Comparison of ENCODE assay signal across 15 cellular contexts in the genomic region with DNA sequence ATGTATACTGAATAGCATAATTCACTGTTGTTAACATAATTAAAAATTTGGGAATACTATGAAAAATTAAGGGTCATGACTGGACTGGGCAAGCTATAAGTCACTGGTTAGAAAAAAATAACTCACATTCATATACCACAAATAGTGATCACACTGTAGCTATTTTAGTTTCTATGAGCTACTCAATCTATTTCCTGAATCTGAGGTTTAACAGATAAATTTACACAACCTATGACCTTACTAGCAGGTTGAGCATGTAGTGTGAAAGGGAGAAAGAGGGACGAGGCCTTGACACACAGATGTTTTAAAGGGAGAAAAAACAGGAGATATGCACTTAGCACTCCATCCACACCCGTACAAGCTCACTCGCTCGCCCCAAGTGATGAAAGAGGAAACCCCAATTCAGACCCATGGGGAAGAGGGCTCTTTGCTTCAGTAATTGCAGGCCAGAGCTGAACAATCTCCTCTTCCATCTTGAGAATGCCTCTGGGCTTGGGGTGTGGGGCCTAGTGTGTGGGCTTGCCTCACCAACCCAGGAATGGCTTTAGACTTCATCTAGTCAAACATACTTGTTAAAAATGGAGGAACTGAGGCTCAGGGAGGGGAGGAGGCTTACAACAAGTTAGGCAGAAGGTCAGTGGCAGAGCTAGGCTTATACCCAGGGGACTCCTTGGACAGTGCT. TPM values are rescaled to one million over a fixed set of nuclear protein-coding genes. Genes with fewer than 3 reads are reported as not detected.
DNase-seq lines count a peak whose midpoint lies in the region; ATAC-seq, FAIRE-seq and TF ChIP-seq lines count a peak whose summit lies in the region.
"Had no signal": no experiment of that assay in that cellular context is flagged by ENCODE, and none has a peak within 500 bp of the region (broad histone marks: within the 10 kb centered on the region; RNA-seq: fewer than 3 reads in every experiment).

No MANE protein-coding gene starts in this region.

- TF ChIP-seq RAD21 in K562 (CRISPR knock-in tag; conservative IDR thresholded peaks at IDR 0.05 in 1 of 2, IDR thresholded peaks at IDR 0.05 in 1 of 2): no peak

- H3K9me3 ChIP-seq in K562 (replicated peaks; ENCODE audit: control insufficient read depth, insufficient read depth, low read depth, low read length): no peaks in the 10 kb centered on the region
- H3K9me3 ChIP-seq in skeletal muscle tissue (ENCODE audit: control insufficient read depth in 3 of 3, low read length in 3 of 3): no peaks in the 10 kb centered on the region
- H3K9me3 ChIP-seq: SK-N-SH had no signal

- H3K9ac ChIP-seq in K562 (ENCODE audit: insufficient read depth in 1 of 2, low read depth in 2 of 2, low read length in 2 of 2): no peak overlapping the region
- peak overlapping the region in 1 of 3 donors; percentile 33 for H3K9ac ChIP-seq in skeletal muscle tissue (ENCODE audit: low read depth in 1 of 3, low read length in 3 of 3)
- H3K9ac ChIP-seq: GM23248, SK-N-SH had no signal

- H3K36me3 Mint-ChIP-seq in activated naive CD8-positive, alpha-beta T cell treated with anti-CD3 and anti-CD28 coated beads, Interleukin-2, amount 50 U/mL, for 24 hours (ENCODE audit: low read depth): no peaks in the 10 kb centered on the region

- no peak overlapping the region for H3K27ac ChIP-seq in K562 (ENCODE audit: extremely low read depth, low read depth, low read length)
- peak overlapping the region; percentile 55 for H3K27ac ChIP-seq in skeletal muscle tissue (ENCODE audit: low read depth, low read length)
- H3K27ac ChIP-seq: GM23248, hepatocyte had no signal

- no peak for DNase-seq in GM18507 (ENCODE audit: extremely low spot score, insufficient read length, low read depth)
- no peak for DNase-seq in K562 (ENCODE audit: extremely low read depth in 1 of 4, low spot score in 3 of 4)
- no peak for DNase-seq in activated naive CD8-positive, alpha-beta T cell treated with anti-CD3 and anti-CD28 coated beads, Interleukin-2, amount 50 U/mL, for 24 hours
- DNase-seq in GM03348 (ENCODE audit: low spot score): no peak
- DNase-seq in NCI-H2227 (lab: John Stamatoyannopoulos, UW; ENCODE audit: unreplicated experiment): no peak
- DNase-seq: activated CD4-positive, alpha-beta T cell treated with anti-CD3 and anti-CD28 coated beads, Interleukin-2, amount 50 U/mL, for 48 hours; effector CD8-positive, alpha-beta T cell; GM23248; NCI-H524; SK-N-SH; small intestine had no signal

- BruUV-seq in K562 (replicated peaks; lab: Mats Ljungman, UMichigan): no TSS peak

- no peak for TF ChIP-seq POLR2A in K562 (conservative IDR thresholded peaks at IDR 0.05)

- H3K36me3 ChIP-seq in K562 (ENCODE audit: control insufficient read depth, insufficient read depth, low read length): no peaks in the 10 kb centered on the region
- no peaks in the 10 kb centered on the region for H3K36me3 ChIP-seq in skeletal muscle tissue (ENCODE audit: control insufficient read depth in 3 of 3, insufficient read depth in 3 of 3, low read length in 3 of 3)

- no peak overlapping the region for H2AFZ ChIP-seq in K562 (ENCODE audit: low read depth, low read length)
- H2AFZ ChIP-seq: GM23248, hepatocyte had no signal

- no peaks in the 10 kb centered on the region for H3K9me3 Mint-ChIP-seq in activated naive CD8-positive, alpha-beta T cell treated with anti-CD3 and anti-CD28 coated beads, Interleukin-2, amount 50 U/mL, for 24 hours

- POLR2A ChIA-PET in K562 (lab: Yijun Ruan, JAX): interaction anchor here (3.7 to 3.9 kb wide), 2 partner anchors 10 to 19 kb away, joined by 15 read pairs; no protein-coding TSS in a partner anchor

- no peak overlapping the region for H3K4me3 Mint-ChIP-seq in activated naive CD8-positive, alpha-beta T cell treated with anti-CD3 and anti-CD28 coated beads, Interleukin-2, amount 50 U/mL, for 24 hours

- H3K27me3 Mint-ChIP-seq in activated naive CD8-positive, alpha-beta T cell treated with anti-CD3 and anti-CD28 coated beads, Interleukin-2, amount 50 U/mL, for 24 hours: peaks cover 2% of the 10 kb centered on the region

- FAIRE-seq in GM18507 (lab: Jason Lieb, UNC) (peak; percentile 33), K562 (lab: Jason Lieb, UNC) (no peak)
- FAIRE-seq: small intestine had no signal

- no peaks in the 10 kb centered on the region for H3K27me3 ChIP-seq in K562 (ENCODE audit: control insufficient read depth in 2 of 2, insufficient read depth in 2 of 2, low read length in 2 of 2)
- no peaks in the 10 kb centered on the region for H3K27me3 ChIP-seq in skeletal muscle tissue (ENCODE audit: control insufficient read depth in 3 of 3, insufficient read depth in 3 of 3, low read length in 3 of 3)
- H3K27me3 ChIP-seq: hepatocyte had no signal

- H3K4me1 ChIP-seq in K562 (replicated peaks in 1 of 2; ENCODE audit: control insufficient read depth in 2 of 2, insufficient read depth in 2 of 2, low read length in 2 of 2) (peaks cover 3 to 22% of the 10 kb centered on the region in 2 experiments; a peak in 4 of 5 replicates), skeletal muscle tissue (ENCODE audit: control insufficient read depth in 3 of 3, insufficient read depth in 3 of 3, low read length in 3 of 3) (peaks cover 79 to 92% (median 88%) of the 10 kb centered on the region in 3 donors)

- no peak overlapping the region for H3K4me2 ChIP-seq in K562 (ENCODE audit: insufficient read depth, low read length)
- H3K4me2 ChIP-seq: hepatocyte, SK-N-SH had no signal

- no peaks in the 10 kb centered on the region for H4K20me1 ChIP-seq in K562 (replicated peaks; ENCODE audit: control insufficient read depth, insufficient read depth, low read length)

- 78% methylated on average over 4 of the region's 4 CpGs for WGBS in K562 (ENCODE audit: insufficient coverage, low coverage, missing lambda C conversion rate)

- CTCF ChIA-PET in K562 (lab: Yijun Ruan, JAX; ENCODE audit: low intra/inter-chr PET ratio): no interaction called here

- peaks cover 54% of the 10 kb centered on the region for H3K4me1 Mint-ChIP-seq in activated naive CD8-positive, alpha-beta T cell treated with anti-CD3 and anti-CD28 coated beads, Interleukin-2, amount 50 U/mL, for 24 hours

- ATAC-seq in HG03565 (IDR thresholded peaks at IDR 0.05; ENCODE audit: unreplicated experiment) (peak; percentile 25), K562 (no peak), HG03457 (IDR thresholded peaks at IDR 0.05; ENCODE audit: unreplicated experiment) (no peak)
- ATAC-seq in activated naive CD8-positive, alpha-beta T cell treated with anti-CD3 and anti-CD28 coated beads, Interleukin-2, amount 50 U/mL, for 24 hours: no peak

- no peak overlapping the region for H3K27ac Mint-ChIP-seq in activated naive CD8-positive, alpha-beta T cell treated with anti-CD3 and anti-CD28 coated beads, Interleukin-2, amount 50 U/mL, for 24 hours

- no peaks in the 10 kb centered on the region for H3K9me1 ChIP-seq in K562 (ENCODE audit: control insufficient read depth, insufficient read depth, low read length)

- in situ Hi-C loops in K562 (cut with MboI): no loop called here

- TF ChIP-seq EP300 in K562 (IDR thresholded peaks at IDR 0.05; ENCODE audit: low read length): no peak

- H3K79me2 ChIP-seq in K562 (ENCODE audit: control insufficient read depth, insufficient read depth, low read length): no peaks in the 10 kb centered on the region
- H3K79me2 ChIP-seq: hepatocyte had no signal

- intact Hi-C loops in K562 (cut with micrococcal nuclease): no loop called here

- no peak for TF ChIP-seq CTCF in K562 (IDR thresholded peaks at IDR 0.05 in 2 of 3, conservative IDR thresholded peaks at IDR 0.05 in 1 of 3; ENCODE audit: insufficient read depth in 2 of 3, low read depth in 1 of 3, low read length in 3 of 3)

- H3K4me3 ChIP-seq in K562: no peak overlapping the region
- H3K4me3 ChIP-seq in skeletal muscle tissue (ENCODE audit: low read length in 3 of 3): peak overlapping the region in 1 of 3 donors; percentile 9
- H3K4me3 ChIP-seq: GM23248, hepatocyte had no signal

TF ChIP-seq in K562, 482 proteins besides CTCF, POLR2A, EP300 and RAD21 (continues in another document):
- TF ChIP-seq BRCA1 (IDR thresholded peaks at IDR 0.05) (no peak), BRCA1 (CRISPR knock-in tag; IDR thresholded peaks at IDR 0.05) (no peak), HMBOX1 (IDR thresholded peaks at IDR 0.05) (no peak; the same call in none of the 2 replicates), MEF2D (tag; conservative IDR thresholded peaks at IDR 0.05; ENCODE audit: low read depth) (peak; percentile 32; the same call in 1 of the 2 replicates), ZFX (CRISPR knock-in tag; IDR thresholded peaks at IDR 0.05) (peak; percentile 16; the same call in 1 of the 2 replicates), KLF1 (tag; IDR thresholded peaks at IDR 0.05) (no peak)

RNA-seq across cellular contexts. Expression of gene CYRIA, which starts 10.7 kb away (rescaled TPM):
- 0.11 and 0.46 TPM in 2 replicates for total RNA-seq in K562 (2011; cell fraction: chromatin; rRNA removed; ENCODE audit: low replicate concordance)
- total RNA-seq in K562 (2011; cell fraction: nucleolus; rRNA removed): under 0.01 TPM in 1 of 2 replicates, not detected in the other
- 0.15 TPM in 1 of 2 replicates, not detected in the other for total RNA-seq in K562 (2011; cell fraction: nucleoplasm; rRNA removed)
- total RNA-seq in K562 (2014; rRNA removed): 0.98 and 1.1 TPM in 2 replicates
- 2.6 and 2.7 TPM in 2 replicates for total RNA-seq in K562 (2014; rRNA removed; fragmentation: Illumina TruSeq; extraction: Trizol)
- total RNA-seq in K562 (2015; rRNA removed; fragmentation: Illumina TruSeq; extraction: Trizol): 4.9 and 5.6 TPM in 2 replicates
- 2.8 and 4.9 TPM in 2 replicates for total RNA-seq in K562 (2021)
- polyA plus RNA-seq in K562 (2011; rRNA removed): 0.84 and 1.1 TPM in 2 replicates
- polyA plus RNA-seq in K562 (2011; cell fraction: cytosol; rRNA removed): 0.21 and 0.47 TPM in 2 replicates
- polyA plus RNA-seq in K562 (2011; cell fraction: nucleus; rRNA removed): 0.65 and 1.3 TPM in 2 replicates
- polyA plus RNA-seq in K562 (2012): 3.7 and 12.1 TPM in 2 replicates
- polyA plus RNA-seq in K562 (2014; fragmentation: Illumina TruSeq; extraction: Trizol): 2.4 and 4.0 TPM in 2 replicates
- polyA plus RNA-seq in K562 (2014; fragmentation: Nextera tagmentation; extraction: Ambion mirVana): 1 to 10 TPM; 2.8 to 3.3 TPM
- polyA plus RNA-seq in K562 (2014; rRNA removed): 1.3 and 3.0 TPM in 2 replicates
- 1.2 TPM in 2 replicates for polyA minus RNA-seq in K562 (2011; rRNA and poly(A)+ RNA removed)
- 0.36 TPM in 1 of 2 replicates, not detected in the other for polyA minus RNA-seq in K562 (2011; cell fraction: cytosol; rRNA and poly(A)+ RNA removed)
- 0.78 and 0.81 TPM in 2 replicates for polyA minus RNA-seq in K562 (2011; cell fraction: nucleus; rRNA and poly(A)+ RNA removed)
- total RNA-seq in skeletal muscle tissue: 4.7 TPM
- total RNA-seq: GM23248 had no signal
- polyA plus RNA-seq: GM23248 had no signal
